In genomic region chr4:21656832-21657231, GRCh38 we compare ENCODE assay signal across 14 cellular contexts.
A peak's percentile ranks its signal among the peaks of the same experiment; 100 is the strongest.
DNase-seq lines count a peak whose midpoint lies in the region; ATAC-seq, FAIRE-seq and TF ChIP-seq lines count a peak whose summit lies in the region.
"Had no signal": no experiment of that assay in that cellular context is flagged by ENCODE, and none has a peak within 500 bp of the region (broad histone marks: within the 10 kb centered on the region; RNA-seq: fewer than 3 reads in every experiment).

No MANE protein-coding gene starts in this region.

- ATAC-seq in omental fat pad (ENCODE audit: low FRiP score) (peak; percentile 71), GM19395 (IDR thresholded peaks at IDR 0.05; ENCODE audit: unreplicated experiment) (no peak)

- DNase-seq in HK-2 (ENCODE audit: unreplicated experiment) (peak; percentile 29), SW480 (ENCODE audit: low spot score) (peak; percentile 14), fibroblast of the conjunctiva (ENCODE audit: low read depth) (peak; percentile 56), omental fat pad (ENCODE audit: low spot score) (no peak), NCI-H748 treated with DMSO at 0.1 percent for 48 hours (lab: John Stamatoyannopoulos, UW) (no peak), GM19239 (ENCODE audit: insufficient read length, low spot score) (no peak)
- no peak for DNase-seq in activated naive CD4-positive, alpha-beta T cell treated with Interleukin-2 at 50 U/mL for 16 hours
- DNase-seq: activated CD4-positive, alpha-beta T cell treated with anti-CD3 and anti-CD28 coated beads for 48 hours; activated effector memory CD4-positive, alpha-beta T cell treated with Interleukin-2 at 50 U/mL for 16 hours; NCI-H1417; psoas muscle; substantia nigra had no signal

- TF ChIP-seq CTCF in omental fat pad (IDR thresholded peaks at IDR 0.05) = no peak

- FAIRE-seq in GM19239 (lab: Jason Lieb, UNC) = no peak
- FAIRE-seq: D721Med had no signal

Comparison
In these comparisons a context has a peak if more than half of its experiments do, and no peak if none do; other contexts are left out.
1. DNase-seq: peak in HK-2 (single experiment), SW480 (single experiment) and fibroblast of the conjunctiva (single experiment); none in omental fat pad (single experiment), NCI-H748 treated with DMSO at 0.1 percent for 48 hours (single experiment), activated naive CD4-positive, alpha-beta T cell treated with Interleukin-2 at 50 U/mL for 16 hours (single experiment) and GM19239 (single experiment).